Comparison of ENCODE assay signal across 1 cellular context in genomic region chr13:38965281-38965680, GRCh38.
TF ChIP-seq lines count a peak whose summit lies in the region.

No MANE protein-coding gene starts in this region.

TF ChIP-seq in HepG2, 621 proteins besides CTCF, POLR2A, EP300 and RAD21 (continued from another document):
- no peak for TF ChIP-seq FUBP1 (CRISPR knock-in tag; IDR thresholded peaks at IDR 0.05; ENCODE audit: borderline replicate concordance)
